In genomic region chr6:48229849-48230248, GRCh38 we compare ENCODE assay signal across 28 cellular contexts.
"Had no signal": no experiment of that assay in that cellular context is flagged by ENCODE, and none has a peak within 500 bp of the region (broad histone marks: within the 10 kb centered on the region; RNA-seq: fewer than 3 reads in every experiment).

No MANE protein-coding gene starts in this region.

- H3K9me3 ChIP-seq: ascending aorta, SJSA1 had no signal

- H3K27ac ChIP-seq: ascending aorta, cardiac muscle cell, SJSA1, VCaP had no signal

- FAIRE-seq: TTC549 had no signal

- ATAC-seq: Panc1, T-cell had no signal

- H3K27me3 ChIP-seq: ascending aorta, cardiac muscle cell, SJSA1 had no signal

- H3K4me1 ChIP-seq: ascending aorta, SJSA1 had no signal

- H3K4me3 ChIP-seq: ascending aorta, cardiac muscle cell, SJSA1 had no signal

- H3K36me3 ChIP-seq: ascending aorta, cardiac muscle cell, SJSA1 had no signal

- DNase-seq: activated CD4-positive, alpha-beta memory T cell treated with anti-CD3 and anti-CD28 coated beads for 36 hours; activated CD4-positive, alpha-beta T cell treated with anti-CD3 and anti-CD28 coated beads, Interleukin-2, amount 10 ng/mL, durations not matched to agents 7 days and 5 days; activated CD4-positive, CD25-positive, alpha-beta regulatory T cell; activated naive CD4-positive, alpha-beta T cell treated with anti-CD3 and anti-CD28 coated beads, Interleukin-2, amount 50 U/mL, for 16 hours; activated naive CD8-positive, alpha-beta T cell treated with anti-CD3 and anti-CD28 coated beads, Interleukin-2, amount 10 ng/mL, durations not matched to agents 7 days and 5 days; amniotic stem cell; Kasumi-1; KBM-7; MV-4-11; NCI-H1092 treated with DMSO at 0.1 percent for 48 hours; NCI-H1417 treated with DMSO at 0.1 percent for 48 hours; NCI-H1694 treated with DMSO at 0.1 percent for 48 hours; NCI-H2029 treated with DMSO at 0.1 percent for 48 hours; NCI-H345; NCI-H510A; NCI-H526 treated with DMSO at 0.1 percent for 48 hours; NCI-H82; RPMI8226; SHP77; T-cell; T-helper 2 cell; T1000 had no signal
